2 cellular contexts compared by ENCODE assay signal in the genomic region with DNA sequence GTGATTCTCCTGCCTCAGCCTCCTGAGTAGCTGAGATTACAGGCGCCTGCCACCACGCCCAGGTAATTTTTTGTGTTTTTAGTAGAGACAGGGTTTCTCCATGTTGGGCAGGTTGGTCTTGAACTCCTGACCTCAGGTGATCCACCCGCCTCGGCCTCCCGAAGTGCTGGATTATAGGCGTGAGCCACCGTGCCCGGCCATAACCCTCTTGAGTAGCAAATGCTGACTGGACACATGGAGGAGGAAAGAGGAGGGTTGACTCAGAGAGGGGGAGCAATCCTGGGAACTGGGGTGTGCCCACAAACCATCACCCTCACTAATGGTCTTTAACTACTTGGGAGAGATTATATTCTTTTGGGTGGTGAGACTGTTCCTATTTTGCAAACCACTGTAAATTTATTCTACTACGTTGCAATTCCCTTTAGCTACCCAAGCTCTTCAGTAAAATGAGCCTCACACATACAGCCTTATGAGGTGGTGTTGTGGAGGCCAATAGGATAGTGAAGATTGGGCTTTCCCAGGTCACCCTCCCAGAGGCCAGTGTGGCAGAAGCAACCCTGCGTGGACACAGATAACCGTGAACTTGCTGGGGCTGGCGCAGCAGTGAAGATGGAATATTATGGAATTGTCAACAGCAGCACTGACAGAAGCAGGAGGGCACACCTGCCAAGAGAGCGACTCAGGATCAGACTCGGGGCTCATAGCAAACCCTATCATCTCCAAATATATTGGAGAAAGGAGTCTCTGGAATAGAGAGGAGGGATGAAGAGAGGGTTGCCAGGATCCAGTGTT.
TF ChIP-seq lines count a peak whose summit lies in the region.

No MANE protein-coding gene starts in this region.

TF ChIP-seq in A549, 52 proteins besides CTCF, POLR2A, EP300 and RAD21:
- TF ChIP-seq FOSB (CRISPR knock-in tag; IDR thresholded peaks at IDR 0.05) (no peak), CBX8 (IDR thresholded peaks at IDR 0.05) (no peak)

TF ChIP-seq in IMR-90, 13 proteins besides CTCF, POLR2A, EP300 and RAD21:
- TF ChIP-seq BHLHE40 (IDR thresholded peaks at IDR 0.05; ENCODE audit: low read depth, low read length) (no peak), SMC3 (IDR thresholded peaks at IDR 0.05; ENCODE audit: low read depth, low read length) (no peak), RCOR1 (IDR thresholded peaks at IDR 0.05; ENCODE audit: insufficient replicate concordance, low read length) (no peak), MAZ (IDR thresholded peaks at IDR 0.05; ENCODE audit: borderline replicate concordance, low read depth, low read length) (no peak), FOS (IDR thresholded peaks at IDR 0.05; ENCODE audit: low read depth, low read length) (no peak), MXI1 (IDR thresholded peaks at IDR 0.05; ENCODE audit: borderline replicate concordance, low read depth, low read length) (no peak), RFX5 (IDR thresholded peaks at IDR 0.05; ENCODE audit: low read depth, low read length) (no peak), CHD1 (IDR thresholded peaks at IDR 0.05; ENCODE audit: low read depth, low read length) (no peak), USF2 (IDR thresholded peaks at IDR 0.05; ENCODE audit: low read depth, low read length) (no peak), NFE2L2 (IDR thresholded peaks at IDR 0.05; ENCODE audit: low read depth, low read length) (no peak), CEBPB (IDR thresholded peaks at IDR 0.05; ENCODE audit: low read depth, low read length) (no peak), MAFK (IDR thresholded peaks at IDR 0.05; ENCODE audit: low read depth, low read length) (no peak)
- TF ChIP-seq, protein P1, sequence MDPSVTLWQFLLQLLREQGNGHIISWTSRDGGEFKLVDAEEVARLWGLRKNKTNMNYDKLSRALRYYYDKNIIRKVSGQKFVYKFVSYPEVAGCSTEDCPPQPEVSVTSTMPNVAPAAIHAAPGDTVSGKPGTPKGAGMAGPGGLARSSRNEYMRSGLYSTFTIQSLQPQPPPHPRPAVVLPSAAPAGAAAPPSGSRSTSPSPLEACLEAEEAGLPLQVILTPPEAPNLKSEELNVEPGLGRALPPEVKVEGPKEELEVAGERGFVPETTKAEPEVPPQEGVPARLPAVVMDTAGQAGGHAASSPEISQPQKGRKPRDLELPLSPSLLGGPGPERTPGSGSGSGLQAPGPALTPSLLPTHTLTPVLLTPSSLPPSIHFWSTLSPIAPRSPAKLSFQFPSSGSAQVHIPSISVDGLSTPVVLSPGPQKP (IDR thresholded peaks at IDR 0.05; ENCODE audit: borderline replicate concordance, low read depth, low read length), result no peak
